Comparison of ENCODE assay signal across 9 cellular contexts in genomic region chr19:56142087-56142787, GRCh38. TPM values are rescaled to one million over a fixed set of nuclear protein-coding genes. Genes with fewer than 3 reads are reported as not detected.
DNase-seq lines count a peak whose midpoint lies in the region; ATAC-seq and TF ChIP-seq lines count a peak whose summit lies in the region.
"Had no signal": no experiment of that assay in that cellular context is flagged by ENCODE, and none has a peak within 500 bp of the region (broad histone marks: within the 10 kb centered on the region; RNA-seq: fewer than 3 reads in every experiment).

No MANE protein-coding gene starts in this region.

- no peaks in the 10 kb centered on the region for H3K9me3 Mint-ChIP-seq in CD4-positive, alpha-beta memory T cell
- no peaks in the 10 kb centered on the region for H3K9me3 Mint-ChIP-seq in natural killer cell

- POLR2A ChIA-PET in CD4-positive, alpha-beta memory T cell (lab: Charles Lee; ENCODE audit: partially characterized antibody), result interaction anchor here (1.0 to 3.9 kb wide), 2 partner anchors 18 to 22 kb away, joined by 3 to 64 read pairs; partner anchors contain the start of gene ZNF787

- H3K4me1 ChIP-seq in CD4-positive, alpha-beta memory T cell (ENCODE audit: insufficient read depth, low read length), result peaks cover 22% of the 10 kb centered on the region

- H3K27ac ChIP-seq in CD4-positive, alpha-beta memory T cell (ENCODE audit: low read depth, low read length), result peak overlapping the region; percentile 73

- TF ChIP-seq POLR2A in NB4 (IDR thresholded peaks at IDR 0.05; ENCODE audit: extremely low read depth, insufficient read length) (no peak), GM18505 (IDR thresholded peaks at IDR 0.05; ENCODE audit: borderline replicate concordance, extremely low read depth, insufficient read depth, insufficient read length) (no peak)

- CTCF ChIA-PET in CD4-positive, alpha-beta memory T cell (lab: Charles Lee; ENCODE audit: partially characterized antibody), result interaction anchor here (1.3 kb wide), 2 partner anchors 20 to 76 kb away, joined by 3 read pairs; no protein-coding TSS in a partner anchor

- H3K27me3 Mint-ChIP-seq in CD4-positive, alpha-beta memory T cell, result no peaks in the 10 kb centered on the region
- no peaks in the 10 kb centered on the region for H3K27me3 Mint-ChIP-seq in natural killer cell (ENCODE audit: low read depth in 2 of 2)

- H3K27ac Mint-ChIP-seq in CD4-positive, alpha-beta memory T cell, result peak overlapping the region; percentile 78 to 92 (median 84)
- H3K27ac Mint-ChIP-seq in natural killer cell, result peak overlapping the region; percentile 95

- H3K27me3 ChIP-seq in CD4-positive, alpha-beta memory T cell (ENCODE audit: insufficient read depth, low read length), result no peaks in the 10 kb centered on the region

- no peak for TF ChIP-seq CTCF in NB4 (IDR thresholded peaks at IDR 0.05; ENCODE audit: low read depth, low read length)
- no peak for TF ChIP-seq CTCF in choroid plexus epithelial cell (conservative IDR thresholded peaks at IDR 0.05; ENCODE audit: low read depth, low read length)
- TF ChIP-seq CTCF in natural killer cell (IDR thresholded peaks at IDR 0.05), result no peak

- H3K4me3 ChIP-seq in CD4-positive, alpha-beta memory T cell (ENCODE audit: low read length in 2 of 2), result peak overlapping the region; percentile 25 to 51
- H3K4me3 ChIP-seq in NB4 (ENCODE audit: low read depth, low read length) (peak overlapping the region; percentile 68), choroid plexus epithelial cell (ENCODE audit: low read depth, low read length) (peak overlapping the region; percentile 70)

- intact Hi-C loops in CD4-positive, alpha-beta memory T cell (cut with micrococcal nuclease), result no loop called here
- intact Hi-C loops in natural killer cell (cut with micrococcal nuclease), result no loop called here

- H3K4me3 Mint-ChIP-seq in CD4-positive, alpha-beta memory T cell, result peak overlapping the region; percentile 78 to 96 (median 84)
- peak overlapping the region; percentile 99 for H3K4me3 Mint-ChIP-seq in natural killer cell

- DNase-seq in CD4-positive, alpha-beta memory T cell, result no peak
- DNase-seq in NB4 (ENCODE audit: low read depth) (no peak), choroid plexus epithelial cell (ENCODE audit: low read depth) (no peak), natural killer cell (no peak), GM19240 (ENCODE audit: insufficient read length, low spot score) (no peak), NCI-H2227 treated with DMSO at 0.1 percent for 48 hours (lab: John Stamatoyannopoulos, UW) (no peak)

- H3K9me3 ChIP-seq in CD4-positive, alpha-beta memory T cell (ENCODE audit: control insufficient read depth in 1 of 2, low read length in 2 of 2), result no peaks in the 10 kb centered on the region

- H3K36me3 Mint-ChIP-seq in CD4-positive, alpha-beta memory T cell, result peaks cover 0 to 4% of the 10 kb centered on the region in 2 donors
- H3K36me3 Mint-ChIP-seq in natural killer cell, result no peaks in the 10 kb centered on the region

- H3K36me3 ChIP-seq in CD4-positive, alpha-beta memory T cell (ENCODE audit: insufficient read depth, low read length), result no peaks in the 10 kb centered on the region

- ATAC-seq in natural killer cell (no peak), HG03095 (IDR thresholded peaks at IDR 0.05; ENCODE audit: unreplicated experiment) (no peak), GM18505 (IDR thresholded peaks at IDR 0.05; ENCODE audit: unreplicated experiment) (no peak)

- peaks cover 24 to 46% (median 33%) of the 10 kb centered on the region in 4 donors for H3K4me1 Mint-ChIP-seq in CD4-positive, alpha-beta memory T cell
- peaks cover 27 to 40% of the 10 kb centered on the region in 2 donors for H3K4me1 Mint-ChIP-seq in natural killer cell

RNA-seq across cellular contexts. Expression of gene ZNF444, which starts 1.1 kb away (rescaled TPM):
- total RNA-seq in CD4-positive, alpha-beta memory T cell, result 10 to 100 TPM; 33.2 to 42.8 TPM
- 10 to 100 TPM in 1 of 2 donors, 1 to 10 TPM in 1; 6.2 to 20.8 TPM for polyA plus RNA-seq in CD4-positive, alpha-beta memory T cell
- total RNA-seq in natural killer cell, result 10 to 100 TPM; 14.5 to 21.9 (median 16.7) TPM

RNA-seq across cellular contexts. Expression of gene ZNF787, which starts 21.1 kb away (rescaled TPM):
- total RNA-seq in CD4-positive, alpha-beta memory T cell, result 10 to 100 TPM; 29.6 to 34.1 TPM
- polyA plus RNA-seq in CD4-positive, alpha-beta memory T cell, result 1 to 10 TPM in 1 of 2 donors, under 1 TPM in 1; 0.67 to 3.1 TPM
- total RNA-seq in natural killer cell, result 10 to 100 TPM; 23.9 to 42.0 (median 36.9) TPM

RNA-seq across cellular contexts. Expression of gene GALP, which starts 33.6 kb away (rescaled TPM):
- total RNA-seq in CD4-positive, alpha-beta memory T cell, result not detected
- not detected for polyA plus RNA-seq in CD4-positive, alpha-beta memory T cell
- total RNA-seq in natural killer cell, result not detected
- total RNA-seq: lung microvascular endothelial cell had no signal

RNA-seq across cellular contexts. Expression of gene ZSCAN5B, which starts 55.3 kb away (rescaled TPM):
- total RNA-seq in CD4-positive, alpha-beta memory T cell, result not detected
- polyA plus RNA-seq in CD4-positive, alpha-beta memory T cell, result not detected
- not detected for total RNA-seq in natural killer cell
- total RNA-seq: lung microvascular endothelial cell had no signal

RNA-seq across cellular contexts. Expression of gene ZSCAN5C, which starts 59.8 kb away (rescaled TPM):
- not detected for total RNA-seq in CD4-positive, alpha-beta memory T cell
- polyA plus RNA-seq in CD4-positive, alpha-beta memory T cell, result not detected
- not detected for total RNA-seq in natural killer cell
- total RNA-seq: lung microvascular endothelial cell had no signal
